Comparison of ENCODE assay signal across 18 cellular contexts in genomic region chr2:64639691-64640090, GRCh38. TPM values are rescaled to one million over a fixed set of nuclear protein-coding genes. Genes with fewer than 3 reads are reported as not detected.
DNase-seq lines count a peak whose midpoint lies in the region; ATAC-seq and TF ChIP-seq lines count a peak whose summit lies in the region.
"Had no signal": no experiment of that assay in that cellular context is flagged by ENCODE, and none has a peak within 500 bp of the region (broad histone marks: within the 10 kb centered on the region; RNA-seq: fewer than 3 reads in every experiment).

No MANE protein-coding gene starts in this region.

- no peak overlapping the region for H3K18ac ChIP-seq in mesenchymal stem cell (ENCODE audit: low read depth in 1 of 2, low read length in 2 of 2)

- TF ChIP-seq CTCF in activated B cell treated with CpG ODN at 0.5 μM for 24 hours (IDR thresholded peaks at IDR 0.05): no peak
- no peak for TF ChIP-seq CTCF in type B pancreatic cell (conservative IDR thresholded peaks at IDR 0.05)
- TF ChIP-seq CTCF in spleen (IDR thresholded peaks at IDR 0.05 in 8 of 11, conservative IDR thresholded peaks at IDR 0.05 in 3 of 11): no peak

- H3K4me1 Mint-ChIP-seq in activated T-cell treated with anti-CD3 and anti-CD28 coated beads, Interleukin-2, amount 50 U/mL, for 24 hours (ENCODE audit: low read depth): peaks cover 89% of the 10 kb centered on the region
- H3K4me1 Mint-ChIP-seq in activated B cell treated with CpG ODN at 0.5 μM for 24 hours (peaks cover 96% of the 10 kb centered on the region), type B pancreatic cell (ENCODE audit: unreplicated experiment) (peaks cover 78% of the 10 kb centered on the region)

- TF ChIP-seq POLR2A in spleen (IDR thresholded peaks at IDR 0.05): no peak
- no peak for TF ChIP-seq POLR2A in GM18505 (IDR thresholded peaks at IDR 0.05; ENCODE audit: borderline replicate concordance, extremely low read depth, insufficient read depth, insufficient read length)

- no peaks in the 10 kb centered on the region for H3K27me3 Mint-ChIP-seq in activated T-cell treated with anti-CD3 and anti-CD28 coated beads, Interleukin-2, amount 50 U/mL, for 24 hours
- no peaks in the 10 kb centered on the region for H3K27me3 Mint-ChIP-seq in activated B cell treated with CpG ODN at 0.5 μM for 24 hours
- no peaks in the 10 kb centered on the region for H3K27me3 Mint-ChIP-seq in type B pancreatic cell
- H3K27me3 Mint-ChIP-seq: activated CD4-positive, alpha-beta memory T cell treated with anti-CD3 and anti-CD28 coated beads, Interleukin-2, amount 10 ng/mL, durations not matched to agents 7 days and 5 days had no signal

- H2BK12ac ChIP-seq in mesenchymal stem cell (ENCODE audit: low read length in 2 of 2): no peak overlapping the region

- intact Hi-C loops in activated B cell treated with CpG ODN at 0.5 μM for 24 hours (cut with micrococcal nuclease) (loop anchor here (5.0 kb wide), 1 partner anchor 307 kb away; no protein-coding TSS in a partner anchor), spleen (cut with DNase I; ENCODE audit: low total_unique reads) (no loop called here)

- H3K4me1 ChIP-seq in mesenchymal stem cell (ENCODE audit: control insufficient read depth, insufficient read depth, low read depth, low read length): peaks cover 31% of the 10 kb centered on the region
- peaks cover 68 to 100% (median 99%) of the 10 kb centered on the region in 6 donors for H3K4me1 ChIP-seq in spleen

- CTCF ChIA-PET in activated B cell treated with CpG ODN at 0.5 μM for 24 hours (lab: Charles Lee): interaction anchor here (1.3 kb wide), 1 partner anchor 9 kb away, joined by 5 read pairs; no protein-coding TSS in a partner anchor

- peak overlapping the region; percentile 53 for H3K9ac ChIP-seq in mesenchymal stem cell (ENCODE audit: low read length)

- H2AFZ ChIP-seq in mesenchymal stem cell (ENCODE audit: low read depth, low read length): no peak overlapping the region

- H3K27me3 ChIP-seq in mesenchymal stem cell (ENCODE audit: control insufficient read depth in 1 of 2, insufficient read depth in 1 of 2, low read length in 2 of 2) (no peaks in the 10 kb centered on the region), spleen (replicated peaks in 1 of 7) (no peaks in the 10 kb centered on the region)

- H3K27ac Mint-ChIP-seq in activated T-cell treated with anti-CD3 and anti-CD28 coated beads, Interleukin-2, amount 50 U/mL, for 24 hours: peak overlapping the region; percentile 53
- H3K27ac Mint-ChIP-seq in activated B cell treated with CpG ODN at 0.5 μM for 24 hours: peak overlapping the region; percentile 80
- peak overlapping the region; percentile 49 for H3K27ac Mint-ChIP-seq in type B pancreatic cell
- H3K27ac Mint-ChIP-seq: activated CD4-positive, alpha-beta memory T cell treated with anti-CD3 and anti-CD28 coated beads, Interleukin-2, amount 10 ng/mL, durations not matched to agents 7 days and 5 days had no signal

- H4K91ac ChIP-seq in mesenchymal stem cell (ENCODE audit: low read length): no peak overlapping the region

- H3K14ac ChIP-seq in mesenchymal stem cell (ENCODE audit: low read length in 2 of 2): no peak overlapping the region

- peaks cover 25% of the 10 kb centered on the region for H3K36me3 Mint-ChIP-seq in activated T-cell treated with anti-CD3 and anti-CD28 coated beads, Interleukin-2, amount 50 U/mL, for 24 hours (ENCODE audit: low read depth)
- H3K36me3 Mint-ChIP-seq in activated B cell treated with CpG ODN at 0.5 μM for 24 hours (ENCODE audit: low read depth): peaks cover 27% of the 10 kb centered on the region
- H3K36me3 Mint-ChIP-seq in type B pancreatic cell: peaks cover 15% of the 10 kb centered on the region

- H3K4me3 ChIP-seq in mesenchymal stem cell (ENCODE audit: insufficient read depth in 1 of 2, low read depth in 1 of 2, low read length in 2 of 2) (no peak overlapping the region), spleen (no peak overlapping the region)

- no peak overlapping the region for H3K27ac ChIP-seq in mesenchymal stem cell (ENCODE audit: low read length, poor library complexity, severe bottlenecking)
- H3K27ac ChIP-seq in spleen: peak overlapping the region in 4 of 8 donors; percentile 27 to 99 (median 40)

- H3K4ac ChIP-seq in mesenchymal stem cell (ENCODE audit: low read depth in 1 of 2, low read length in 2 of 2): no peak overlapping the region

- WGBS in mesenchymal stem cell: 70% methylated on average over 2 of the region's 2 CpGs
- 49 to 63% (median 62%) methylated on average over 2 of the region's 2 CpGs for WGBS in spleen, 5 donors

- H3K9me3 ChIP-seq in mesenchymal stem cell (ENCODE audit: control insufficient read depth, low read length): no peaks in the 10 kb centered on the region
- H3K9me3 ChIP-seq in spleen: no peaks in the 10 kb centered on the region

- DNase-seq in activated T-cell treated with anti-CD3 and anti-CD28 coated beads, Interleukin-2, amount 50 U/mL, for 24 hours: no peak
- DNase-seq in activated T-cell treated with anti-CD3 and anti-CD28 coated beads for 4 hours (no peak), activated B cell treated with CpG ODN at 0.5 μM for 24 hours (no peak), mesenchymal stem cell (no peak), type B pancreatic cell (ENCODE audit: extremely low spot score, unreplicated experiment) (no peak), spleen (no peak)
- DNase-seq: activated CD4-positive, alpha-beta memory T cell treated with anti-CD3 and anti-CD28 coated beads, Interleukin-2, amount 10 ng/mL, durations not matched to agents 7 days and 5 days; activated gamma-delta T cell treated with Interleukin-2 at 50 U/mL for 16 hours; CD8-positive, alpha-beta memory T cell; effector CD8-positive, alpha-beta T cell; GF-D8; GOT3; NCI-H187; NCI-H774; Right ventricle myocardium superior; stimulated activated CD4-positive, alpha-beta T cell treated with anti-CD3 and anti-CD28 coated beads, Interleukin-4, amount 100 ng/mL, for 24 hours had no signal

- ATAC-seq in activated B cell treated with CpG ODN at 0.5 μM for 24 hours (ENCODE audit: low read depth) (no peak), HG02885 (IDR thresholded peaks at IDR 0.05; ENCODE audit: poor library complexity, unreplicated experiment) (no peak), GM18505 (IDR thresholded peaks at IDR 0.05; ENCODE audit: unreplicated experiment) (no peak)

- H3K4me2 ChIP-seq in mesenchymal stem cell (ENCODE audit: low read length, poor library complexity, severe bottlenecking): no peak overlapping the region

- no peak overlapping the region for H2AK5ac ChIP-seq in mesenchymal stem cell (ENCODE audit: low read length, severe bottlenecking)

- H3K9me3 Mint-ChIP-seq in activated T-cell treated with anti-CD3 and anti-CD28 coated beads, Interleukin-2, amount 50 U/mL, for 24 hours: no peaks in the 10 kb centered on the region
- H3K9me3 Mint-ChIP-seq in activated B cell treated with CpG ODN at 0.5 μM for 24 hours (no peaks in the 10 kb centered on the region), type B pancreatic cell (no peaks in the 10 kb centered on the region)
- H3K9me3 Mint-ChIP-seq: activated CD4-positive, alpha-beta memory T cell treated with anti-CD3 and anti-CD28 coated beads, Interleukin-2, amount 10 ng/mL, durations not matched to agents 7 days and 5 days; CD8-positive, alpha-beta memory T cell had no signal

- H3K23ac ChIP-seq in mesenchymal stem cell (ENCODE audit: low read length in 2 of 2): peak overlapping the region in 1 of 2 experiments; percentile 50

- no peak overlapping the region for H2BK120ac ChIP-seq in mesenchymal stem cell (ENCODE audit: low read depth, low read length)

- no peak overlapping the region for H2BK15ac ChIP-seq in mesenchymal stem cell (ENCODE audit: low read depth, poor library complexity, severe bottlenecking)

- peaks cover 12% of the 10 kb centered on the region for H3K79me1 ChIP-seq in mesenchymal stem cell (replicated peaks; ENCODE audit: low read length, poor library complexity, severe bottlenecking)

- no peak overlapping the region for H2BK5ac ChIP-seq in mesenchymal stem cell (ENCODE audit: low read depth, low read length, poor library complexity, severe bottlenecking)

- POLR2A ChIA-PET in activated B cell treated with CpG ODN at 0.5 μM for 24 hours (lab: Charles Lee): interaction anchor here (0.5 to 5.9 kb wide), 5 partner anchors 11 to 220 kb away, joined by 3 to 54 read pairs (median 4); partner anchors contain the start of gene SERTAD2

- H3K36me3 ChIP-seq in mesenchymal stem cell (ENCODE audit: control insufficient read depth in 1 of 2, insufficient read depth in 2 of 2, low read depth in 1 of 2, low read length in 2 of 2) (peaks cover 18 to 58% of the 10 kb centered on the region in 2 experiments), spleen (peaks cover 4 to 24% (median 18%) of the 10 kb centered on the region in 6 donors)

- no peak overlapping the region for H4K8ac ChIP-seq in mesenchymal stem cell (ENCODE audit: low read length)

- H3K4me3 Mint-ChIP-seq in activated T-cell treated with anti-CD3 and anti-CD28 coated beads, Interleukin-2, amount 50 U/mL, for 24 hours: no peak overlapping the region
- no peak overlapping the region for H3K4me3 Mint-ChIP-seq in activated B cell treated with CpG ODN at 0.5 μM for 24 hours
- H3K4me3 Mint-ChIP-seq in type B pancreatic cell: peak overlapping the region; percentile 26
- H3K4me3 Mint-ChIP-seq: activated CD4-positive, alpha-beta memory T cell treated with anti-CD3 and anti-CD28 coated beads, Interleukin-2, amount 10 ng/mL, durations not matched to agents 7 days and 5 days; CD8-positive, alpha-beta memory T cell had no signal

RNA-seq across cellular contexts. Expression of gene SERTAD2, which starts 14.0 kb away (rescaled TPM):
- 45.6 and 47.3 TPM in 2 replicates for total RNA-seq in activated B cell treated with CpG ODN at 0.5 μM for 24 hours
- 18.5 TPM for polyA plus RNA-seq in mesenchymal stem cell (2013, experiment 1 of 2)
- polyA plus RNA-seq in mesenchymal stem cell (2013, experiment 2 of 2): 16.0 TPM
- 19.2 and 26.2 TPM in 2 replicates for total RNA-seq in type B pancreatic cell (ENCODE audit: low replicate concordance)
- total RNA-seq in spleen: 10 to 100 TPM; 31.2 to 61.4 (median 43.3) TPM
- 10 to 100 TPM; 10.4 to 16.9 (median 13.6) TPM for polyA plus RNA-seq in spleen
